In the genomic region with DNA sequence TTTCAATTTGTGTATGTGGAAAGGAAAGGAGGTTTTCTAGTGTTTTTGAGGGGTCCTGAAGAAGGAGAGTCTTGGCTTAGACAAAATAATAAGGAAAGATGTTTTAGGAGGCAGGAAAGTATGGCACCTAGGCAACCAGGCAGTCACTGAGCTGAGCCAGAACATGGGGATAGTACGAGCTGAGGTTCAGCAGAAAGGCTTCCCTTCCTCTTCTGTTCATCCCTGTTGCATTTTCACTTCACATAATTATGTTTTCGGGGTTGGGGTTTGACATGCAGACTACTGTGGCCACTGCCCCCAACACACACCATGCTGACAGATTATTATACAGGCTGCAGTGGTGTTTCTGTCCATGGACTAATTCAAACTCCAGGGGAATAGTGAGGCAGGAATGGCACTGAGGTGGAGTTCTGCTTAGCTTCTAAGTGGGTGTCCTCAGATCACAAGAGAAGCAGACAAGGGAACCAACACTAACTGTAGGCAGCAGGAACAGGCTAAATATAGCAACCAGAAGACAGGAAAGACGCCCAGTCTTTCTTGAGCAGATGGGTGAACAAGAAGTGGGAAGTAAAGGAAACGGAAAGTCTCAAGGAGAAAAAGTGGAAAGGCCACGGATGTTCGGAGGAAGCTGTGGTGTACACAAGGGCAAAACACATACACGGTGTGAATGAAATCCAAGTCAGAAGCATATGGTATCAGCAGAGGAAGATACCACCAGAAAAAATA, we compare ENCODE assay signal across 14 cellular contexts.
DNase-seq lines count a peak whose midpoint lies in the region; ATAC-seq and TF ChIP-seq lines count a peak whose summit lies in the region.
"Had no signal": no experiment of that assay in that cellular context is flagged by ENCODE, and none has a peak within 500 bp of the region (broad histone marks: within the 10 kb centered on the region; RNA-seq: fewer than 3 reads in every experiment).

No MANE protein-coding gene starts in this region.

- no peaks in the 10 kb centered on the region for H3K27me3 ChIP-seq in dorsolateral prefrontal cortex
- H3K27me3 ChIP-seq: suprapubic skin had no signal

- ATAC-seq in natural killer cell (peak; percentile 41 to 63 (median 47)), GM19397 (IDR thresholded peaks at IDR 0.05; ENCODE audit: unreplicated experiment) (no peak)

- TF ChIP-seq CTCF in Calu3 (IDR thresholded peaks at IDR 0.05; ENCODE audit: unreplicated experiment) (no peak), dorsolateral prefrontal cortex (IDR thresholded peaks at IDR 0.05 in 54 of 56, conservative IDR thresholded peaks at IDR 0.05 in 2 of 56; ENCODE audit: low read depth in 1 of 56, partially characterized antibody in 56 of 56) (no peak), natural killer cell (IDR thresholded peaks at IDR 0.05) (no peak)

- CTCF ChIA-PET in Calu3 (lab: Charles Lee): no interaction called here

- H3K4me1 Mint-ChIP-seq in Calu3 (ENCODE audit: low read depth, unreplicated experiment) (no peaks in the 10 kb centered on the region), natural killer cell (peaks cover 21 to 25% of the 10 kb centered on the region in 2 donors)

- H3K9me3 Mint-ChIP-seq in Calu3 (ENCODE audit: low read depth, unreplicated experiment) (no peaks in the 10 kb centered on the region), natural killer cell (no peaks in the 10 kb centered on the region)
- H3K9me3 Mint-ChIP-seq: endodermal cell had no signal

- intact Hi-C loops in Calu3 (cut with micrococcal nuclease; ENCODE audit: unreplicated experiment) (no loop called here), dorsolateral prefrontal cortex (cut with DNase I) (loop anchor here in 1 of 2 donors (10.0 kb wide), 1 partner anchor 156 kb away; no protein-coding TSS in a partner anchor), natural killer cell (cut with micrococcal nuclease) (no loop called here)

- in situ Hi-C loops in KBM-7 (cut with MboI; ENCODE audit: low pct_unique_long_range_greater_than_20kb, low sequenced_read_pairs): no loop called here

- no peak overlapping the region for H3K4me3 ChIP-seq in dorsolateral prefrontal cortex
- H3K4me3 ChIP-seq: suprapubic skin had no signal

- no peak overlapping the region for H3K4me3 Mint-ChIP-seq in Calu3 (ENCODE audit: low read depth, unreplicated experiment)
- H3K4me3 Mint-ChIP-seq in natural killer cell: peak overlapping the region; percentile 28
- H3K4me3 Mint-ChIP-seq: endodermal cell had no signal

- H3K27me3 Mint-ChIP-seq in Calu3 (ENCODE audit: unreplicated experiment) (no peaks in the 10 kb centered on the region), natural killer cell (ENCODE audit: low read depth in 2 of 2) (no peaks in the 10 kb centered on the region)

- peak overlapping the region; percentile 22 for H3K27ac Mint-ChIP-seq in Calu3 (ENCODE audit: unreplicated experiment)
- peak overlapping the region in 1 of 2 donors; percentile 50 for H3K27ac Mint-ChIP-seq in natural killer cell
- H3K27ac Mint-ChIP-seq: endodermal cell had no signal

- BruUV-seq in Calu3 (replicated peaks; lab: Mats Ljungman, UMichigan): no TSS peak

- H3K36me3 Mint-ChIP-seq in Calu3 (ENCODE audit: insufficient read depth, unreplicated experiment) (no peaks in the 10 kb centered on the region), natural killer cell (no peaks in the 10 kb centered on the region)

- H3K27ac ChIP-seq in dorsolateral prefrontal cortex: peak overlapping the region in 44 of 59 donors; percentile 1 to 94 (median 46)
- H3K27ac ChIP-seq: suprapubic skin, VCaP had no signal

- DNase-seq in Calu3: no peak
- DNase-seq in KBM-7: peak; percentile 70
- peak in 2 of 10 donors; percentile 38 to 52 for DNase-seq in dorsolateral prefrontal cortex
- no peak for DNase-seq in natural killer cell
- no peak for DNase-seq in activated naive CD4-positive, alpha-beta T cell (lab: John Stamatoyannopoulos, UW)
- DNase-seq in activated CD8-positive, alpha-beta memory T cell treated with anti-CD3 and anti-CD28 coated beads for 24 hours: no peak
- no peak for DNase-seq in DMS 273 (lab: John Stamatoyannopoulos, UW; ENCODE audit: unreplicated experiment)
- DNase-seq: activated naive CD4-positive, alpha-beta T cell treated with anti-CD3 and anti-CD28 coated beads, Interleukin-2, amount 50 U/mL, for 16 hours; DND-41; endodermal cell; NCI-H1092 had no signal
